ENCODE assay signal across 1 cellular context in genomic region chr3:51391075-51391565, GRCh38.
TF ChIP-seq lines count a peak whose summit lies in the region.

TSS of gene RBM15B (plus strand) at chr3:51391285. CDS start at chr3:51391400, 115 bp downstream.

TF ChIP-seq in GM12878, 131 proteins besides CTCF, POLR2A, EP300 and RAD21 (continued from another document and continues in another):
- TF ChIP-seq ZNF687 (IDR thresholded peaks at IDR 0.05) (peak; percentile 61; the same call in 1 of the 2 replicates), TCF3 (IDR thresholded peaks at IDR 0.05; ENCODE audit: borderline replicate concordance, insufficient read depth, low read depth, low read length) (peak; percentile 84; the same call in 1 of the 2 replicates), USF2 (IDR thresholded peaks at IDR 0.05; ENCODE audit: borderline replicate concordance, low read depth, low read length) (peak; percentile 96), RCOR1 (conservative IDR thresholded peaks at IDR 0.05; ENCODE audit: low read depth, low read length) (no peak), GATAD2B (conservative IDR thresholded peaks at IDR 0.05; ENCODE audit: low read depth) (peak; percentile 82), ZNF207 (IDR thresholded peaks at IDR 0.05; ENCODE audit: borderline replicate concordance) (no peak; the same call in 1 of the 2 replicates), PKNOX1 (IDR thresholded peaks at IDR 0.05) (no peak), CBX5 (IDR thresholded peaks at IDR 0.05; ENCODE audit: low read depth) (no peak), MTA3 (IDR thresholded peaks at IDR 0.05; ENCODE audit: borderline replicate concordance, low read length) (no peak), CBX3 (IDR thresholded peaks at IDR 0.05; ENCODE audit: borderline replicate concordance, low read depth) (no peak), ZBTB4 (CRISPR knock-in tag; IDR thresholded peaks at IDR 0.05) (no peak), RBBP5 (conservative IDR thresholded peaks at IDR 0.05) (no peak), NR2C2 (IDR thresholded peaks at IDR 0.05; ENCODE audit: borderline replicate concordance, control insufficient read depth, insufficient read length, low read depth) (no peak), CREM (IDR thresholded peaks at IDR 0.05; ENCODE audit: low read depth) (peak; percentile 98), CHD2 (IDR thresholded peaks at IDR 0.05; ENCODE audit: borderline replicate concordance, low read depth, low read length) (peak; percentile 59; the same call in 1 of the 2 replicates), HCFC1 (IDR thresholded peaks at IDR 0.05; ENCODE audit: low read length) (peak; percentile 82), NR2C1 (IDR thresholded peaks at IDR 0.05) (peak; percentile 77), ZNF384 (IDR thresholded peaks at IDR 0.05; ENCODE audit: borderline replicate concordance, low read depth, low read length) (peak; percentile 36; the same call in 1 of the 2 replicates), MEF2B (IDR thresholded peaks at IDR 0.05; ENCODE audit: partially characterized antibody, poor library complexity, severe bottlenecking) (no peak), E2F8 (IDR thresholded peaks at IDR 0.05; ENCODE audit: low read depth, partially characterized antibody) (no peak), CREB1 (IDR thresholded peaks at IDR 0.05; ENCODE audit: low read depth) (peak; percentile 99), IKZF2 (IDR thresholded peaks at IDR 0.05) (no peak), BMI1 (IDR thresholded peaks at IDR 0.05; ENCODE audit: borderline replicate concordance) (no peak), PML (IDR thresholded peaks at IDR 0.05; ENCODE audit: low read length) (no peak), IRF5 (IDR thresholded peaks at IDR 0.05; ENCODE audit: borderline replicate concordance) (no peak), CEBPB (IDR thresholded peaks at IDR 0.05; ENCODE audit: borderline replicate concordance in 1 of 2, low read depth in 2 of 2, low read length in 2 of 2) (no peak), NR2F1 (conservative IDR thresholded peaks at IDR 0.05) (peak; percentile 84), SREBF2 (IDR thresholded peaks at IDR 0.05; ENCODE audit: low read length) (no peak), ZNF592 (IDR thresholded peaks at IDR 0.05) (no peak), NFXL1 (IDR thresholded peaks at IDR 0.05; ENCODE audit: borderline replicate concordance) (no peak), MLLT1 (IDR thresholded peaks at IDR 0.05) (no peak), STAT3 (IDR thresholded peaks at IDR 0.05; ENCODE audit: low read depth, low read length) (no peak), KDM1A (IDR thresholded peaks at IDR 0.05; ENCODE audit: borderline replicate concordance) (no peak), MAX (IDR thresholded peaks at IDR 0.05; ENCODE audit: low read depth, low read length) (peak; percentile 93), PBX3 (IDR thresholded peaks at IDR 0.05; ENCODE audit: insufficient replicate concordance, low read depth, low read length) (no peak), CHD4 (IDR thresholded peaks at IDR 0.05) (no peak), EGR1 (IDR thresholded peaks at IDR 0.05; ENCODE audit: borderline replicate concordance in 1 of 2, low read depth in 2 of 2, low read length in 2 of 2) (peak in 1 of 2 experiments; percentile 35; a peak in 1 of 3 replicates), TARDBP (IDR thresholded peaks at IDR 0.05; ENCODE audit: borderline replicate concordance) (0 out of 2 replicates have a peak, but pooled peaks have one; percentile 21), SMARCA5 (IDR thresholded peaks at IDR 0.05) (peak; percentile 56; the same call in 1 of the 2 replicates)
